Comparison of ENCODE assay signal across 27 cellular contexts in genomic region chr9:18910435-18910834, GRCh38.
A peak's percentile ranks its signal among the peaks of the same experiment; 100 is the strongest.
DNase-seq lines count a peak whose midpoint lies in the region; ATAC-seq and TF ChIP-seq lines count a peak whose summit lies in the region.
"Had no signal": no experiment of that assay in that cellular context is flagged by ENCODE, and none has a peak within 500 bp of the region (broad histone marks: within the 10 kb centered on the region; RNA-seq: fewer than 3 reads in every experiment).

No MANE protein-coding gene starts in this region.

- ATAC-seq in GM21515 (IDR thresholded peaks at IDR 0.05; ENCODE audit: unreplicated experiment), result peak; percentile 5
- ATAC-seq: A549, Panc1, WTC11 had no signal

- CTCF ChIA-PET in AG04450 (lab: Charles Lee), result interaction anchor here (1.5 to 1.6 kb wide), 2 partner anchors 468 to 656 kb away, joined by 5 to 8 read pairs; no protein-coding TSS in a partner anchor

- H3K9me3 ChIP-seq in AG04450 (ENCODE audit: control insufficient read depth, insufficient read depth, low read length), result no peaks in the 10 kb centered on the region
- no peaks in the 10 kb centered on the region for H3K9me3 ChIP-seq in SK-N-MC (ENCODE audit: low read depth, low read length)
- H3K9me3 ChIP-seq: A549, colonic mucosa, neutrophil, sigmoid colon, tibial nerve had no signal

- H3K27ac ChIP-seq in AG04450 (ENCODE audit: low read depth, low read length) (peak overlapping the region; percentile 11), SK-N-MC (peak overlapping the region; percentile 32; the same call in 1 of the 2 replicates)
- H3K27ac ChIP-seq: A549, colonic mucosa, epithelial cell of prostate, neutrophil, sigmoid colon, tibial nerve had no signal

- H3K4me3 ChIP-seq in AG04450 (ENCODE audit: low read depth, low read length) (no peak overlapping the region), SK-N-MC (peak overlapping the region; percentile 55)
- H3K4me3 ChIP-seq: A549, colonic mucosa, sigmoid colon, tibial nerve had no signal

- DNase-seq in AG04450 (ENCODE audit: low read depth, low spot score), result no peak
- no peak for DNase-seq in SK-N-MC (ENCODE audit: low read depth, low spot score)
- DNase-seq in hepatic stellate cell (ENCODE audit: low spot score), result peak; percentile 50
- DNase-seq in dermis blood vessel endothelial cell, result no peak
- DNase-seq in activated CD4-positive, alpha-beta T cell treated with anti-CD3 and anti-CD28 coated beads, Interleukin-2, amount 50 U/mL, for 4 hours, result no peak
- no peak for DNase-seq in RKO (ENCODE audit: low spot score)
- no peak for DNase-seq in HuH-7 (ENCODE audit: low spot score)
- DNase-seq: activated CD4-positive, alpha-beta T cell treated with anti-CD3 and anti-CD28 coated beads, Interleukin-2, amount 10 ng/mL, durations not matched to agents 24 days and 14 days; activated effector memory CD4-positive, alpha-beta T cell treated with Interleukin-2 at 50 U/mL for 16 hours; activated T-cell treated with anti-CD3 and anti-CD28 coated beads, Interleukin-2, amount 50 U/mL, for 1 hour; CD8-positive, alpha-beta memory T cell; colonic mucosa; DMS 273 treated with DMSO at 0.1 percent for 48 hours; effector CD8-positive, alpha-beta T cell; NCI-H1694; NCI-H524 treated with DMSO at 0.1 percent for 48 hours; SIG-M5; sigmoid colon; stimulated activated CD4-positive, alpha-beta T cell treated with anti-CD3 and anti-CD28 coated beads, Interleukin-15, amount 100 ng/mL, for 24 hours; stimulated activated CD4-positive, alpha-beta T cell treated with anti-CD3 and anti-CD28 coated beads, Interleukin-4, amount 100 ng/mL, for 4 hours had no signal

- TF ChIP-seq CTCF in AG04450 (IDR thresholded peaks at IDR 0.05; ENCODE audit: low read depth, low read length), result no peak

- no peaks in the 10 kb centered on the region for H3K27me3 ChIP-seq in AG04450 (ENCODE audit: control insufficient read depth, insufficient read depth, low read length)
- H3K27me3 ChIP-seq: colonic mucosa, sigmoid colon, tibial nerve had no signal

- POLR2A ChIA-PET in AG04450 (lab: Yijun Ruan, JAX), result no interaction called here

- H3K9ac ChIP-seq in SK-N-MC (ENCODE audit: insufficient read length), result no peak overlapping the region

- H3K36me3 ChIP-seq in SK-N-MC (ENCODE audit: insufficient read depth, low read length), result no peaks in the 10 kb centered on the region
- H3K36me3 ChIP-seq: colonic mucosa, neutrophil, sigmoid colon, tibial nerve had no signal
